In genomic region chr3:168073842-168074311, GRCh38 we compare ENCODE assay signal across 17 cellular contexts. TPM values are rescaled to one million over a fixed set of nuclear protein-coding genes. Genes with fewer than 3 reads are reported as not detected.
DNase-seq lines count a peak whose midpoint lies in the region; ATAC-seq, FAIRE-seq and TF ChIP-seq lines count a peak whose summit lies in the region.
"Had no signal": no experiment of that assay in that cellular context is flagged by ENCODE, and none has a peak within 500 bp of the region (broad histone marks: within the 10 kb centered on the region; RNA-seq: fewer than 3 reads in every experiment).

No MANE protein-coding gene starts in this region.

- TF ChIP-seq RAD21 in HepG2 (CRISPR knock-in tag; IDR thresholded peaks at IDR 0.05) = no peak

- intact Hi-C loops in HepG2 (cut with micrococcal nuclease; ENCODE audit: unreplicated experiment) = no loop called here

- no peak overlapping the region for H3K4me3 Mint-ChIP-seq in nephron
- H3K4me3 Mint-ChIP-seq: activated T-helper 17 cell treated with anti-CD3 and anti-CD28 coated beads, Interleukin-2, amount 50 U/mL, for 72 hours had no signal

- peaks cover 19% of the 10 kb centered on the region for H3K4me1 Mint-ChIP-seq in nephron

- peaks cover 3 to 4% of the 10 kb centered on the region in 2 experiments; a peak in 2 of 5 replicates for H3K36me3 ChIP-seq in HepG2 (replicated peaks in 1 of 2; ENCODE audit: control insufficient read depth in 1 of 2, insufficient read depth in 2 of 2, low read length in 2 of 2)
- H3K36me3 ChIP-seq: esophagus muscularis mucosa, WERI-Rb-1 had no signal

- FAIRE-seq in GM18507 (lab: Jason Lieb, UNC) (peak; percentile 12), HepG2 (lab: Jason Lieb, UNC) (no peak)

- H3K27me3 Mint-ChIP-seq in nephron (ENCODE audit: low read depth) = no peaks in the 10 kb centered on the region
- H3K27me3 Mint-ChIP-seq: progenitor cell of endocrine pancreas had no signal

- H4K20me1 ChIP-seq in HepG2 (ENCODE audit: insufficient read depth, low read length) = no peaks in the 10 kb centered on the region

- H3K36me3 Mint-ChIP-seq in nephron (ENCODE audit: low read depth) = peaks cover 18% of the 10 kb centered on the region

- peak overlapping the region in 2 of 3 experiments; percentile 36 to 98 for H3K27ac Mint-ChIP-seq in nephron
- H3K27ac Mint-ChIP-seq: activated T-helper 17 cell treated with anti-CD3 and anti-CD28 coated beads, Interleukin-2, amount 50 U/mL, for 72 hours; progenitor cell of endocrine pancreas had no signal

- H3K9me3 Mint-ChIP-seq in nephron = no peaks in the 10 kb centered on the region
- H3K9me3 Mint-ChIP-seq: activated T-helper 17 cell treated with anti-CD3 and anti-CD28 coated beads, Interleukin-2, amount 50 U/mL, for 72 hours had no signal

- TF ChIP-seq EP300 in HepG2 (IDR thresholded peaks at IDR 0.05; ENCODE audit: low read depth in 2 of 2, low read length in 2 of 2) = no peak
- no peak for TF ChIP-seq EP300 in HepG2 (CRISPR knock-in tag; IDR thresholded peaks at IDR 0.05; ENCODE audit: borderline replicate concordance)

- H3K9me3 ChIP-seq in HepG2 (ENCODE audit: low read length) = no peaks in the 10 kb centered on the region
- H3K9me3 ChIP-seq: esophagus muscularis mucosa had no signal

- no peak for TF ChIP-seq POLR2A in NB4 (IDR thresholded peaks at IDR 0.05; ENCODE audit: extremely low read depth, insufficient read length)
- TF ChIP-seq POLR2A in HepG2 (IDR thresholded peaks at IDR 0.05; ENCODE audit: insufficient read depth in 1 of 2, low read depth in 2 of 2, low read length in 2 of 2) = no peak

- POLR2A ChIA-PET in HepG2 (lab: Yijun Ruan, JAX) = no interaction called here

- CTCF ChIA-PET in HepG2 (lab: Yijun Ruan, JAX; ENCODE audit: low intra/inter-chr PET ratio, low total read pairs) = no interaction called here

- TF ChIP-seq CTCF in NB4 (IDR thresholded peaks at IDR 0.05; ENCODE audit: low read depth, low read length) = no peak
- no peak for TF ChIP-seq CTCF in nephron (IDR thresholded peaks at IDR 0.05; ENCODE audit: unreplicated experiment in 3 of 3)
- no peak for TF ChIP-seq CTCF in HepG2 (CRISPR knock-in tag; IDR thresholded peaks at IDR 0.05)

- no peak overlapping the region for H2AFZ ChIP-seq in HepG2 (ENCODE audit: low read length)

- no peak for DNase-seq in GM18507 (ENCODE audit: extremely low spot score, insufficient read length, low read depth)
- DNase-seq in NB4 (ENCODE audit: low read depth) = peak; percentile 31
- DNase-seq in epithelial cell of prostate (ENCODE audit: low read depth, low spot score) = no peak
- DNase-seq in HepG2 (ENCODE audit: low spot score) = no peak
- DNase-seq in SIG-M5 treated with dmso at 0.1 percent for 504 hours (lab: John Stamatoyannopoulos, UW; ENCODE audit: unreplicated experiment) = no peak
- DNase-seq in NCI-H2029 (lab: John Stamatoyannopoulos, UW) = no peak
- DNase-seq: activated CD8-positive, alpha-beta memory T cell treated with anti-CD3 and anti-CD28 coated beads for 24 hours; AML-193; amygdala; DMS 273 treated with DMSO at 0.1 percent for 48 hours; NCI-H1930; NCI-H774; WERI-Rb-1 had no signal

- no peak overlapping the region for H3K9ac ChIP-seq in HepG2 (ENCODE audit: insufficient read depth, low read depth, low read length)

- H3K27ac ChIP-seq in epithelial cell of prostate = peak overlapping the region; percentile 6
- no peak overlapping the region for H3K27ac ChIP-seq in HepG2 (ENCODE audit: extremely low read length, insufficient read depth, low read length)
- H3K27ac ChIP-seq: WERI-Rb-1 had no signal

- no peaks in the 10 kb centered on the region; a peak in 1 of 5 replicates for H3K27me3 ChIP-seq in HepG2 (ENCODE audit: control insufficient read depth in 1 of 2, insufficient read depth in 2 of 2, low read length in 2 of 2)
- H3K27me3 ChIP-seq: esophagus muscularis mucosa had no signal

- in situ Hi-C loops in HepG2 (cut with HindIII; ENCODE audit: extremely low pct_ligation_motif_present, low pct_unique_long_range_greater_than_20kb) = no loop called here

- BruUV-seq in HepG2 (replicated peaks; lab: Mats Ljungman, UMichigan) = no TSS peak

- H3K4me2 ChIP-seq in HepG2 (ENCODE audit: low read depth, low read length) = no peak overlapping the region

- 97% methylated on average over 3 of the region's 3 CpGs for WGBS in HepG2 (ENCODE audit: low lambda C conversion rate)

- H3K4me3 ChIP-seq in NB4 (ENCODE audit: low read depth, low read length) (no peak overlapping the region), HepG2 (replicated peaks in 1 of 3; ENCODE audit: insufficient read depth in 1 of 3, low read depth in 2 of 3, low read length in 3 of 3) (no peak overlapping the region)
- H3K4me3 ChIP-seq: esophagus muscularis mucosa had no signal

- no peaks in the 10 kb centered on the region for H3K4me1 ChIP-seq in HepG2 (ENCODE audit: insufficient read depth, low read length)

- H3K79me2 ChIP-seq in HepG2 (ENCODE audit: insufficient read depth, low read length) = peaks cover 25% of the 10 kb centered on the region

- no peak for ATAC-seq in HepG2
- ATAC-seq: activated T-helper 17 cell treated with anti-CD3 and anti-CD28 coated beads, Interleukin-2, amount 50 U/mL, for 72 hours had no signal

TF ChIP-seq in HepG2, 621 proteins besides CTCF, POLR2A, EP300 and RAD21:
- TF ChIP-seq GMEB2 (CRISPR knock-in tag; IDR thresholded peaks at IDR 0.05; ENCODE audit: low read depth) = no peak
- no peak for TF ChIP-seq ZNF180 (CRISPR knock-in tag; IDR thresholded peaks at IDR 0.05; ENCODE audit: borderline replicate concordance, low read depth)

RNA-seq across cellular contexts. Expression of gene GOLIM4, which starts 21.8 kb away (rescaled TPM):
- total RNA-seq in HepG2 (2016; rRNA removed; fragmentation: Illumina TruSeq; extraction: Trizol) = 31.5 and 47.7 TPM in 2 replicates
- 7.7 and 9.3 TPM in 2 replicates for total RNA-seq in HepG2 (2016; cell fraction: cytosol; rRNA removed; fragmentation: Illumina TruSeq; extraction: Trizol; ENCODE audit: low read depth)
- 33.4 and 49.5 TPM in 2 replicates for total RNA-seq in HepG2 (2016; cell fraction: insoluble cytoplasmic fraction; rRNA removed; fragmentation: Illumina TruSeq; extraction: Trizol)
- 11.5 and 12.4 TPM in 2 replicates for total RNA-seq in HepG2 (2016; cell fraction: membrane; rRNA removed; fragmentation: Illumina TruSeq; extraction: Trizol)
- 45.0 and 48.7 TPM in 2 replicates for total RNA-seq in HepG2 (2016; cell fraction: nucleus; rRNA removed; fragmentation: Illumina TruSeq; extraction: Trizol)
- polyA plus RNA-seq in HepG2 (2011; rRNA removed) = 10.8 and 10.9 TPM in 2 replicates
- 13.3 and 13.6 TPM in 2 replicates for polyA plus RNA-seq in HepG2 (2011; cell fraction: cytosol; rRNA removed)
- 12.0 and 12.4 TPM in 2 replicates for polyA plus RNA-seq in HepG2 (2011; cell fraction: nucleus; rRNA removed)
- 26.9 and 28.2 TPM in 2 replicates for polyA plus RNA-seq in HepG2 (2012)
- 1.1 and 1.4 TPM in 2 replicates for polyA plus RNA-seq in HepG2 (2016; cell fraction: cytosol; fragmentation: Illumina TruSeq; extraction: Trizol; ENCODE audit: low read depth)
- 26.8 and 32.2 TPM in 2 replicates for polyA plus RNA-seq in HepG2 (2016; cell fraction: insoluble cytoplasmic fraction; fragmentation: Illumina TruSeq; extraction: Trizol; ENCODE audit: low read depth)
- polyA plus RNA-seq in HepG2 (2016; cell fraction: membrane; fragmentation: Illumina TruSeq; extraction: Trizol; ENCODE audit: low read depth) = 3.4 and 3.7 TPM in 2 replicates
- polyA plus RNA-seq in HepG2 (2016; cell fraction: nucleus; fragmentation: Illumina TruSeq; extraction: Trizol; ENCODE audit: insufficient read depth, low read depth) = 44.3 and 45.5 TPM in 2 replicates
- polyA minus RNA-seq in HepG2 (2011; rRNA and poly(A)+ RNA removed; ENCODE audit: low replicate concordance) = 15.3 and 32.9 TPM in 2 replicates
- polyA minus RNA-seq in HepG2 (2011; cell fraction: cytosol; rRNA and poly(A)+ RNA removed) = 24.1 and 25.6 TPM in 2 replicates
- 36.9 and 37.2 TPM in 2 replicates for polyA minus RNA-seq in HepG2 (2011; cell fraction: nucleus; rRNA and poly(A)+ RNA removed)
